In the genomic region with DNA sequence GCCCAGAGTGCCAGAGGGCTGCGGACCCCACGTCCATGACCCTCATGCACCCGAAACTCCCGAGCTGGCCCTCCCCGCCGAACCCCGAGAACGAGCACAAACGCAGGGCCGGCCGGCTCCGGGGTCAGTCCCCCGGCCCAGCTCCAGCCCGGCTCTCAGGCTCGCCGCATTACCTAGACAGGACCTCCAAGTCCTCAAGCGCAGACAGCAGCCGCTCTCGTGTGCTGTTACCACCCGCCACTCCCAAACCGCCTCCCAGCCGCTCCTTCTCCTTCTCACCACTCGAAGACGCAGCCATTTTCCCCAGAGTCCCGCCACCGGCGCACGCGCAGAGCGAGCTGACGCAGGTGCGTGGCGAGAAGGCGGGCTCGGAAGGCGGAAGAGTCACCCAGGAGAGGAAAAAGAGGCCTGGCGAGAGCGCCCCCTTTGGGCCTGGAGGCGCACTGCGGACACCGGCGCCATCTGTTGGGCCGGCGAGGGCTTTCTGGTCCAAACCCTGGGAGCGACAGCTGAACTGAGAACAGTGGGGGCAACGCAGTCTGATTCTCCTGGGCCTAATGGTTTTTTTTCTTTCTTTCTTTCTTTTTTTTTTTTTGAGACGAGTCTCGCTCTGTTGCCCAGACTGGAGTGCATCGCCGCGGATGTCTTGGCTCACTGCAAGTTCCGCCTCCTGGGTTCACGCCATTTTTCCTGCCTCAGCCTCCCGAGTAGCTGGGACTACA, we compare ENCODE assay signal across 8 cellular contexts. TPM values are rescaled to one million over a fixed set of nuclear protein-coding genes. Genes with fewer than 3 reads are reported as not detected.
A peak's percentile ranks its signal among the peaks of the same experiment; 100 is the strongest.
DNase-seq lines count a peak whose midpoint lies in the region; ATAC-seq, FAIRE-seq and TF ChIP-seq lines count a peak whose summit lies in the region.

A gene with protein sequence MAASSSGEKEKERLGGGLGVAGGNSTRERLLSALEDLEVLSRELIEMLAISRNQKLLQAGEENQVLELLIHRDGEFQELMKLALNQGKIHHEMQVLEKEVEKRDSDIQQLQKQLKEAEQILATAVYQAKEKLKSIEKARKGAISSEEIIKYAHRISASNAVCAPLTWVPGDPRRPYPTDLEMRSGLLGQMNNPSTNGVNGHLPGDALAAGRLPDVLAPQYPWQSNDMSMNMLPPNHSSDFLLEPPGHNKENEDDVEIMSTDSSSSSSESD (minus strand): TSS at position 324 of the 722 bp plus-strand sequence. CDS start 26 bp downstream, at position 298.

- peak; percentile 97 for TF ChIP-seq CTCF in colonic mucosa (IDR thresholded peaks at IDR 0.05)

- H3K4me3 ChIP-seq in BLaER1 treated with 17β-estradiol and CSF1 and Interleukin-3, amounts not matched to agents 10 nM and 100 nM, result peak within 1 kb of the TSS; percentile 85 to 99 (median 96)
- H3K4me3 ChIP-seq in colonic mucosa, result peak within 1 kb of the TSS; percentile 94

- H3K9ac ChIP-seq in BLaER1 treated with 17β-estradiol and CSF1 and Interleukin-3, amounts not matched to agents 10 nM and 100 nM, result peak within 1 kb of the TSS; percentile 94 to 99 (median 98)
- peak within 1 kb of the TSS; percentile 89 to 92 for H3K9ac ChIP-seq in colonic mucosa (ENCODE audit: low read depth in 2 of 2, low read length in 2 of 2)

- peak; percentile 100 for FAIRE-seq in GM19239 (lab: Jason Lieb, UNC)

- peak within 1 kb of the TSS; percentile 85 to 98 (median 93) for H3K4me2 ChIP-seq in BLaER1 treated with 17β-estradiol and CSF1 and Interleukin-3, amounts not matched to agents 10 nM and 100 nM

- DNase-seq in GM19239 (ENCODE audit: insufficient read length, low spot score) (peak; percentile 96), NCI-H524 (lab: John Stamatoyannopoulos, UW) (peak; percentile 80 to 89), colonic mucosa (peak; percentile 97), kidney tubule cell (ENCODE audit: low spot score) (peak; percentile 94)
- peak; percentile 94 to 97 for DNase-seq in activated CD4-positive, alpha-beta T cell treated with anti-CD3 and anti-CD28 coated beads for 4 hours
- DNase-seq in stimulated activated CD4-positive, alpha-beta T cell treated with anti-CD3 and anti-CD28 coated beads, Interleukin-1b, Interleukin-23, amount 100 ng/mL, for 24 hours (ENCODE audit: low read depth in 4 of 4, low spot score in 1 of 4), result peak; percentile 92 to 98 (median 94)

- peaks cover 0 to 8% (median 6%) of the 10 kb centered on the region in 11 experiments; a peak in 10 of 22 replicates for H3K9me3 ChIP-seq in BLaER1 treated with 17β-estradiol and CSF1 and Interleukin-3, amounts not matched to agents 10 nM and 100 nM (replicated peaks in 1 of 11)
- H3K9me3 ChIP-seq in colonic mucosa, result no peaks in the 10 kb centered on the region

- no peaks in the 10 kb centered on the region for H3K27me3 ChIP-seq in BLaER1 treated with 17β-estradiol and CSF1 and Interleukin-3, amounts not matched to agents 10 nM and 100 nM
- H3K27me3 ChIP-seq in colonic mucosa, result no peaks in the 10 kb centered on the region

- peaks cover 21 to 38% (median 25%) of the 10 kb centered on the region in 10 experiments for H3K4me1 ChIP-seq in BLaER1 treated with 17β-estradiol and CSF1 and Interleukin-3, amounts not matched to agents 10 nM and 100 nM
- peaks cover 12% of the 10 kb centered on the region for H3K4me1 ChIP-seq in colonic mucosa

- intact Hi-C loops in colonic mucosa (cut with DNase I), result loop anchor here (10.0 kb wide), 1 partner anchor 60 kb away; a partner anchor contains a TSS

- peaks cover 18 to 47% (median 37%) of the 10 kb centered on the region in 11 experiments; a peak in 21 of 22 replicates for H4K20me1 ChIP-seq in BLaER1 treated with 17β-estradiol and CSF1 and Interleukin-3, amounts not matched to agents 10 nM and 100 nM

- H3K27ac ChIP-seq in BLaER1 treated with 17β-estradiol and CSF1 and Interleukin-3, amounts not matched to agents 10 nM and 100 nM, result peak within 1 kb of the TSS; percentile 90 to 98 (median 95)
- H3K27ac ChIP-seq in colonic mucosa, result peak within 1 kb of the TSS; percentile 66

- peaks cover 0 to 21% (median 5%) of the 10 kb centered on the region in 11 experiments; a peak in 6 of 22 replicates for H3K36me3 ChIP-seq in BLaER1 treated with 17β-estradiol and CSF1 and Interleukin-3, amounts not matched to agents 10 nM and 100 nM
- no peaks in the 10 kb centered on the region for H3K36me3 ChIP-seq in colonic mucosa

- ATAC-seq in HG03457 (IDR thresholded peaks at IDR 0.05; ENCODE audit: unreplicated experiment), result peak; percentile 84

RNA-seq across cellular contexts. Expression of the gene that starts here (rescaled TPM):
- total RNA-seq in colonic mucosa, result 10 to 100 TPM; 38.8 to 44.0 TPM

Comparison
In these comparisons a context has a peak if more than half of its experiments do, and no peak if none do; other contexts are left out.
1. Peak in every context shown above with its lines: DNase-seq, ATAC-seq, H3K4me3 ChIP-seq and H3K27ac ChIP-seq.